18 cellular contexts compared by ENCODE assay signal in the genomic region with DNA sequence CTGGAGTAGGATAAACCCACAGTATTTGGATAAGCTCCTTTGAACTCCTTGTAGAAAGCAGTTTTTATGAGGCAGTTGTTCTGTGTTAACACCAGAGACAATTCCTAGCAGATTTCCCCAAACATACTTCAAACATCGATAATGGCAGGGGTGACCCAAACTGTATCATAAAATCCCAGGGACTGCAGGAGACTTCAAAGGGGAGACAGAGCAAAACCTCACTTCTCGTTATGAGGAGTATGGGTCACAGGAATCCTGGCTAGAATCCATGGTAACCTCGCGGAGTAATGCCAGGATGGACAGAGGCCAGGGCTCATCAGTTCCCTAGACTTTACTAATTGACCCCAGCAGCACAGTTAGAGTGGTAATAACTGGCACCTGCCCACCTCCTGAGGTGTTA.
DNase-seq lines count a peak whose midpoint lies in the region; ATAC-seq and TF ChIP-seq lines count a peak whose summit lies in the region.
"Had no signal": no experiment of that assay in that cellular context is flagged by ENCODE, and none has a peak within 500 bp of the region (broad histone marks: within the 10 kb centered on the region; RNA-seq: fewer than 3 reads in every experiment).

No MANE protein-coding gene starts in this region.

- no peak for ATAC-seq in activated naive CD4-positive, alpha-beta T cell treated with anti-CD3 and anti-CD28 coated beads, Interleukin-2, amount 50 U/mL, for 72 hours
- ATAC-seq in SK-N-SH treated with all-trans-retinoic acid at 6 μM for 48 hours (peak; percentile 10; the same call in 1 of the 3 replicates), GM18870 (IDR thresholded peaks at IDR 0.05; ENCODE audit: unreplicated experiment) (no peak)
- ATAC-seq: stimulated activated memory B cell treated with anti-CD40 and anti-IgM and Interleukin-4, amounts not matched to agents 10 μg/mL and 1 μg/mL and 100 μg/mL, for 72 hours had no signal

- H3K4me3 Mint-ChIP-seq in activated naive CD4-positive, alpha-beta T cell treated with anti-CD3 and anti-CD28 coated beads, Interleukin-2, amount 10 ng/mL, durations not matched to agents 7 days and 5 days, result no peak overlapping the region
- no peak overlapping the region for H3K4me3 Mint-ChIP-seq in mesothelial cell of epicardium
- no peak overlapping the region for H3K4me3 Mint-ChIP-seq in MCF 10A (ENCODE audit: unreplicated experiment)
- H3K4me3 Mint-ChIP-seq: stimulated activated memory B cell treated with anti-CD40 and anti-IgM and Interleukin-4, amounts not matched to agents 10 μg/mL and 1 μg/mL and 100 μg/mL, for 72 hours had no signal

- no peaks in the 10 kb centered on the region for H3K27me3 Mint-ChIP-seq in activated naive CD4-positive, alpha-beta T cell treated with anti-CD3 and anti-CD28 coated beads, Interleukin-2, amount 10 ng/mL, durations not matched to agents 7 days and 5 days
- no peaks in the 10 kb centered on the region for H3K27me3 Mint-ChIP-seq in mesothelial cell of epicardium (ENCODE audit: low read depth)
- H3K27me3 Mint-ChIP-seq in MCF 10A (ENCODE audit: insufficient read depth, unreplicated experiment), result no peaks in the 10 kb centered on the region
- H3K27me3 Mint-ChIP-seq: stimulated activated memory B cell treated with anti-CD40 and anti-IgM and Interleukin-4, amounts not matched to agents 10 μg/mL and 1 μg/mL and 100 μg/mL, for 72 hours had no signal

- 29 to 38% methylated on average over 4 of the region's 4 CpGs for WGBS in thyroid gland, 2 donors

- H3K27ac Mint-ChIP-seq in activated naive CD4-positive, alpha-beta T cell treated with anti-CD3 and anti-CD28 coated beads, Interleukin-2, amount 10 ng/mL, durations not matched to agents 7 days and 5 days, result peak overlapping the region; percentile 2
- no peak overlapping the region for H3K27ac Mint-ChIP-seq in activated naive CD4-positive, alpha-beta T cell treated with anti-CD3 and anti-CD28 coated beads, Interleukin-2, amount 50 U/mL, for 72 hours
- H3K27ac Mint-ChIP-seq in mesothelial cell of epicardium, result peak overlapping the region; percentile 90
- no peak overlapping the region for H3K27ac Mint-ChIP-seq in MCF 10A (ENCODE audit: low read depth, unreplicated experiment)
- H3K27ac Mint-ChIP-seq: stimulated activated memory B cell treated with anti-CD40 and anti-IgM and Interleukin-4, amounts not matched to agents 10 μg/mL and 1 μg/mL and 100 μg/mL, for 72 hours had no signal

- peak overlapping the region; percentile 60 to 78 (median 75) for H3K27ac ChIP-seq in thyroid gland
- H3K27ac ChIP-seq: coronary artery, ovary had no signal

- intact Hi-C loops in thyroid gland (cut with DNase I), result no loop called here
- intact Hi-C loops in MCF 10A (cut with micrococcal nuclease), result no loop called here

- H3K9me3 Mint-ChIP-seq in activated naive CD4-positive, alpha-beta T cell treated with anti-CD3 and anti-CD28 coated beads, Interleukin-2, amount 10 ng/mL, durations not matched to agents 7 days and 5 days, result no peaks in the 10 kb centered on the region
- no peaks in the 10 kb centered on the region for H3K9me3 Mint-ChIP-seq in activated naive CD4-positive, alpha-beta T cell treated with anti-CD3 and anti-CD28 coated beads, Interleukin-2, amount 50 U/mL, for 72 hours
- peaks cover 4% of the 10 kb centered on the region for H3K9me3 Mint-ChIP-seq in mesothelial cell of epicardium
- no peaks in the 10 kb centered on the region for H3K9me3 Mint-ChIP-seq in MCF 10A (ENCODE audit: unreplicated experiment)
- H3K9me3 Mint-ChIP-seq: stimulated activated memory B cell treated with anti-CD40 and anti-IgM and Interleukin-4, amounts not matched to agents 10 μg/mL and 1 μg/mL and 100 μg/mL, for 72 hours had no signal

- BruUV-seq in MCF 10A (replicated peaks; lab: Mats Ljungman, UMichigan), result no TSS peak

- no peak overlapping the region for H3K4me3 ChIP-seq in thyroid gland (replicated peaks in 1 of 3)
- H3K4me3 ChIP-seq: ascending aorta, coronary artery, HAP-1, ovary, smooth muscle cell had no signal

- no peaks in the 10 kb centered on the region for H3K36me3 ChIP-seq in thyroid gland
- H3K36me3 ChIP-seq: ascending aorta, HAP-1, ovary had no signal

- POLR2A ChIA-PET in MCF 10A (lab: Yijun Ruan, JAX), result interaction anchor here (0.9 kb wide), 1 partner anchor 8 kb away, joined by 3 read pairs; no protein-coding TSS in a partner anchor

- no peak for TF ChIP-seq POLR2A in thyroid gland (IDR thresholded peaks at IDR 0.05)

- no peaks in the 10 kb centered on the region for H3K9me3 ChIP-seq in thyroid gland
- H3K9me3 ChIP-seq: ascending aorta, HAP-1, ovary had no signal

- H3K4me1 Mint-ChIP-seq in activated naive CD4-positive, alpha-beta T cell treated with anti-CD3 and anti-CD28 coated beads, Interleukin-2, amount 10 ng/mL, durations not matched to agents 7 days and 5 days, result peaks cover 64% of the 10 kb centered on the region
- peaks cover 80% of the 10 kb centered on the region for H3K4me1 Mint-ChIP-seq in mesothelial cell of epicardium
- no peaks in the 10 kb centered on the region for H3K4me1 Mint-ChIP-seq in MCF 10A (ENCODE audit: insufficient read depth, unreplicated experiment)

- TF ChIP-seq CTCF in mesothelial cell of epicardium (IDR thresholded peaks at IDR 0.05; ENCODE audit: unreplicated experiment) (no peak), thyroid gland (IDR thresholded peaks at IDR 0.05) (no peak), MCF 10A (IDR thresholded peaks at IDR 0.05; ENCODE audit: unreplicated experiment) (no peak)

- no peak for DNase-seq in activated naive CD4-positive, alpha-beta T cell treated with anti-CD3 and anti-CD28 coated beads, Interleukin-2, amount 10 ng/mL, durations not matched to agents 7 days and 5 days
- no peak for DNase-seq in activated naive CD4-positive, alpha-beta T cell treated with anti-CD3 and anti-CD28 coated beads, Interleukin-2, amount 50 U/mL, for 72 hours (ENCODE audit: low spot score in 2 of 2)
- DNase-seq in mesothelial cell of epicardium (ENCODE audit: low spot score in 2 of 2, unreplicated experiment in 2 of 2), result no peak
- DNase-seq in thyroid gland, result peak in 1 of 2 donors; percentile 35
- no peak for DNase-seq in MCF 10A (ENCODE audit: unreplicated experiment)
- no peak for DNase-seq in DMS53 (lab: John Stamatoyannopoulos, UW)
- DNase-seq: activated CD4-positive, alpha-beta T cell treated with anti-CD3 and anti-CD28 coated beads, Interleukin-2, amount 50 U/mL, for 48 hours; Calu3; NCI-H226; ovary; SIG-M5 had no signal

- H3K36me3 Mint-ChIP-seq in activated naive CD4-positive, alpha-beta T cell treated with anti-CD3 and anti-CD28 coated beads, Interleukin-2, amount 10 ng/mL, durations not matched to agents 7 days and 5 days, result peaks cover 61% of the 10 kb centered on the region
- H3K36me3 Mint-ChIP-seq in activated naive CD4-positive, alpha-beta T cell treated with anti-CD3 and anti-CD28 coated beads, Interleukin-2, amount 50 U/mL, for 72 hours, result peaks cover 22 to 32% of the 10 kb centered on the region in 2 donors
- H3K36me3 Mint-ChIP-seq in mesothelial cell of epicardium (peaks cover 13% of the 10 kb centered on the region), MCF 10A (ENCODE audit: insufficient read depth, unreplicated experiment) (peaks cover 19% of the 10 kb centered on the region)

- H3K4me1 ChIP-seq in thyroid gland, result peaks cover 28 to 54% of the 10 kb centered on the region in 2 donors

- no peaks in the 10 kb centered on the region for H3K27me3 ChIP-seq in thyroid gland
- H3K27me3 ChIP-seq: ascending aorta, ovary had no signal

- CTCF ChIA-PET in activated naive CD4-positive, alpha-beta T cell treated with anti-CD3 and anti-CD28 coated beads, Interleukin-2, amount 10 ng/mL, durations not matched to agents 7 days and 5 days (lab: Charles Lee), result interaction anchor here (0.9 kb wide), 1 partner anchor 189 kb away, joined by 3 read pairs; no protein-coding TSS in a partner anchor
- CTCF ChIA-PET in MCF 10A (lab: Yijun Ruan, JAX), result no interaction called here

TF ChIP-seq in SK-N-SH treated with all-trans-retinoic acid at 6 μM for 48 hours, 23 proteins besides CTCF, POLR2A, EP300 and RAD21 (continues in another document):
- TF ChIP-seq ZNF565 (CRISPR knock-in tag; conservative IDR thresholded peaks at IDR 0.05; ENCODE audit: low read depth) (no peak), ARNTL (CRISPR knock-in tag; IDR thresholded peaks at IDR 0.05; ENCODE audit: borderline replicate concordance, low read depth) (no peak), CSDC2 (CRISPR knock-in tag; IDR thresholded peaks at IDR 0.05) (no peak), BACH2 (CRISPR knock-in tag; IDR thresholded peaks at IDR 0.05; ENCODE audit: borderline replicate concordance) (no peak), ESRRG (CRISPR knock-in tag; IDR thresholded peaks at IDR 0.05) (no peak), OSR1 (CRISPR knock-in tag; IDR thresholded peaks at IDR 0.05) (no peak), GLIS3 (CRISPR knock-in tag; IDR thresholded peaks at IDR 0.05) (no peak)
- TF ChIP-seq, protein P1, sequence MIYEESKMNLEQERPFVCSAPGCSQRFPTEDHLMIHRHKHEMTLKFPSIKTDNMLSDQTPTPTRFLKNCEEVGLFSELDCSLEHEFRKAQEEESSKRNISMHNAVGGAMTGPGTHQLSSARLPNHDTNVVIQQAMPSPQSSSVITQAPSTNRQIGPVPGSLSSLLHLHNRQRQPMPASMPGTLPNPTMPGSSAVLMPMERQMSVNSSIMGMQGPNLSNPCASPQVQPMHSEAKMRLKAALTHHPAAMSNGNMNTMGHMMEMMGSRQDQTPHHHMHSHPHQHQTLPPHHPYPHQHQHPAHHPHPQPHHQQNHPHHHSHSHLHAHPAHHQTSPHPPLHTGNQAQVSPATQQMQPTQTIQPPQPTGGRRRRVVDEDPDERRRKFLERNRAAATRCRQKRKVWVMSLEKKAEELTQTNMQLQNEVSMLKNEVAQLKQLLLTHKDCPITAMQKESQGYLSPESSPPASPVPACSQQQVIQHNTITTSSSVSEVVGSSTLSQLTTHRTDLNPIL (CRISPR knock-in tag; IDR thresholded peaks at IDR 0.05; ENCODE audit: low read depth), result no peak
- TF ChIP-seq, protein P2, sequence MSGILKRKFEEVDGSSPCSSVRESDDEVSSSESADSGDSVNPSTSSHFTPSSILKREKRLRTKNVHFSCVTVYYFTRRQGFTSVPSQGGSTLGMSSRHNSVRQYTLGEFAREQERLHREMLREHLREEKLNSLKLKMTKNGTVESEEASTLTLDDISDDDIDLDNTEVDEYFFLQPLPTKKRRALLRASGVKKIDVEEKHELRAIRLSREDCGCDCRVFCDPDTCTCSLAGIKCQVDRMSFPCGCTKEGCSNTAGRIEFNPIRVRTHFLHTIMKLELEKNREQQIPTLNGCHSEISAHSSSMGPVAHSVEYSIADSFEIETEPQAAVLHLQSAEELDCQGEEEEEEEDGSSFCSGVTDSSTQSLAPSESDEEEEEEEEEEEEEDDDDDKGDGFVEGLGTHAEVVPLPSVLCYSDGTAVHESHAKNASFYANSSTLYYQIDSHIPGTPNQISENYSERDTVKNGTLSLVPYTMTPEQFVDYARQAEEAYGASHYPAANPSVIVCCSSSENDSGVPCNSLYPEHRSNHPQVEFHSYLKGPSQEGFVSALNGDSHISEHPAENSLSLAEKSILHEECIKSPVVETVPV (CRISPR knock-in tag; IDR thresholded peaks at IDR 0.05), result no peak

Comparison
In these comparisons a context has a peak if more than half of its experiments do, and no peak if none do; other contexts are left out.
1. H3K27ac Mint-ChIP-seq: peak in activated naive CD4-positive, alpha-beta T cell treated with anti-CD3 and anti-CD28 coated beads, Interleukin-2, amount 10 ng/mL, durations not matched to agents 7 days and 5 days (single experiment) and mesothelial cell of epicardium (single experiment); none in activated naive CD4-positive, alpha-beta T cell treated with anti-CD3 and anti-CD28 coated beads, Interleukin-2, amount 50 U/mL, for 72 hours (0 of 2) and MCF 10A (single experiment).